ENCODE assay signal across 8 cellular contexts in the genomic region with DNA sequence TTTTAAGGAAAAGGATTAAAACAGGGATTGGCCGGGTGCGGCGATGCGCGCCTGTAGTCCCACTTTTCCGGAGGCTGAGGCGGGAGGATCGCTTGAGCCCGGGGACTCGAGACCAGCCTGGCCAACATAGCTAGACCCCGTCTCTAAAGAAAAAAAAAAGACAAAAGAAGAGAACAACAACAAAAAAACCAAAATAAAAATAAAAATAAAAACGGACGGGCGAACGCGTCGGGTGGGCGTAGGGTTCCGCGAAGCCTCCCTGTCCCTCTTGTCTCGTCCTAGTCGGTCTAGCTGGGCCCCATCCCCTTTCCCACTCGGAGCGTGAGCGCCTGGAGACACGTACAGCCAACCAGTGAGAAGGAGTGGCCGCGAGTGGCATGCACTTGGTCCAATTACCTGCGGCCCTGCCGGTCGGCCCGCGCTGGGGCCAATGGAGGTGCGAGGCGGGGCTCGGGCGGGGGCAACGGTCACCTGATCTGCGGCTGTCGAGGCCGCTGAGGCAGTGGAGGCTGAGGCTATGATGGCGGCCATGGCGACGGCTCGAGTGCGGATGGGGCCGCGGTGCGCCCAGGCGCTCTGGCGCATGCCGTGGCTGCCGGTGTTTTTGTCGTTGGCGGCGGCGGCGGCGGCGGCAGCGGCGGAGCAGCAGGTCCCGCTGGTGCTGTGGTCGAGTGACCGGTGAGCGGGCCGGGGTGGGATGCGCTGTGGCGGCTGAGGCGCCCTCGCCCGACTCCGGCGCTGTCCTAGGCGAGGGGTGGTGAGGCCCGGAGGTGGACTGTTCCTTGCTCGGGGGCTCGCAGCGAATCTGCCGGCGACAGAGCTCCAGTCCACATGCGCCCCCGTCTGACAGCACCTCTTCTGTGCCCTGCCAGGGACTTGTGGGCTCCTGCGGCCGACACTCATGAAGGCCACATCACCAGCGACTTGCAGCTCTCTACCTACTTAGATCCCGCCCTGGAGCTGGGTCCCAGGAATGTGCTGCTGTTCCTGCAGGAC. TPM values are rescaled to one million over a fixed set of nuclear protein-coding genes. Genes with fewer than 3 reads are reported as not detected.
A peak's percentile ranks its signal among the peaks of the same experiment; 100 is the strongest.
DNase-seq lines count a peak whose midpoint lies in the region; ATAC-seq, FAIRE-seq and TF ChIP-seq lines count a peak whose summit lies in the region.

Gene ATP6AP1 (plus strand): TSS at position 502 of the 996 bp plus-strand sequence. CDS start 16 bp downstream, at position 518.

- H3K4me1 ChIP-seq in left ventricle myocardium inferior, result peaks cover 31% of the 10 kb centered on the region
- H3K4me1 ChIP-seq in prostate gland (replicated peaks), result no peaks in the 10 kb centered on the region
- no peaks in the 10 kb centered on the region for H3K4me1 ChIP-seq in urinary bladder (ENCODE audit: insufficient read depth)

- H3K27me3 ChIP-seq in left ventricle myocardium inferior (ENCODE audit: low read depth) (no peaks in the 10 kb centered on the region), prostate gland (replicated peaks; ENCODE audit: insufficient read depth) (no peaks in the 10 kb centered on the region)

- TF ChIP-seq CTCF in left ventricle myocardium inferior (IDR thresholded peaks at IDR 0.05; ENCODE audit: borderline replicate concordance), result no peak
- peak in 1 of 4 experiments; percentile 9 for TF ChIP-seq CTCF in prostate gland (IDR thresholded peaks at IDR 0.05)

- H3K4me3 ChIP-seq in left ventricle myocardium inferior, result peak within 1 kb of the TSS; percentile 83
- H3K4me3 ChIP-seq in prostate gland, result peak within 1 kb of the TSS; percentile 58 to 60
- H3K4me3 ChIP-seq in urinary bladder (ENCODE audit: low read depth, low read length), result peak within 1 kb of the TSS; percentile 68

- H3K9me3 ChIP-seq in left ventricle myocardium inferior (replicated peaks), result no peaks in the 10 kb centered on the region
- H3K9me3 ChIP-seq in prostate gland, result no peaks in the 10 kb centered on the region

- 0 out of 2 replicates have a peak, but pooled peaks have one; percentile 38 for TF ChIP-seq POLR2A in GM12891 (IDR thresholded peaks at IDR 0.05; ENCODE audit: low read depth, low read length)
- TF ChIP-seq POLR2A in prostate gland (IDR thresholded peaks at IDR 0.05), result peak; percentile 90

- ATAC-seq in HG02798 (IDR thresholded peaks at IDR 0.05; ENCODE audit: poor library complexity, unreplicated experiment), result peak; percentile 99

- DNase-seq in GM12891 (ENCODE audit: insufficient read length, low spot score), result peak; percentile 87
- peak; percentile 95 for DNase-seq in NCI-H1436 (lab: John Stamatoyannopoulos, UW)
- peak; percentile 61 for DNase-seq in amniotic stem cell (lab: John Stamatoyannopoulos, UW)
- peak; percentile 94 for DNase-seq in left ventricle myocardium inferior
- peak; percentile 89 for DNase-seq in prostate gland (ENCODE audit: low spot score)

- intact Hi-C loops in T-helper 1 cell treated with Interleukin-12 subunit alpha and Interleukin-12 subunit beta and Interleukin-4 antibody, amounts not matched to agents 30 ng/mL and 1 ng/mL, for 36 hours (cut with micrococcal nuclease), result loop anchor here (1.0 kb wide), 4 partner anchors 8 to 88 kb away; partner anchors contain the start of genes FAM3A and SLC10A3
- intact Hi-C loops in left ventricle myocardium inferior (cut with micrococcal nuclease), result no loop called here
- intact Hi-C loops in prostate gland (cut with DNase I), result no loop called here

- FAIRE-seq in GM12891 (lab: Jason Lieb, UNC), result peak; percentile 100

- 21% methylated on average over 35 of the region's 87 CpGs for WGBS in prostate gland
- WGBS in urinary bladder, result 8% methylated on average over 86 of the region's 87 CpGs

- H3K36me3 ChIP-seq in left ventricle myocardium inferior, result peaks cover 17% of the 10 kb centered on the region
- H3K36me3 ChIP-seq in prostate gland, result no peaks in the 10 kb centered on the region
- no peaks in the 10 kb centered on the region for H3K36me3 ChIP-seq in urinary bladder (ENCODE audit: insufficient read depth)

- H3K27ac ChIP-seq in left ventricle myocardium inferior (replicated peaks) (peak within 1 kb of the TSS; percentile 90), prostate gland (peak within 1 kb of the TSS; percentile 79 to 82), urinary bladder (ENCODE audit: low read depth) (peak within 1 kb of the TSS; percentile 74)

TF ChIP-seq in GM12891, 5 proteins besides CTCF, POLR2A, EP300 and RAD21:
- no peak for TF ChIP-seq POU2F2 (IDR thresholded peaks at IDR 0.05; ENCODE audit: low read depth, low read length)
- no peak for TF ChIP-seq TAF1 (IDR thresholded peaks at IDR 0.05; ENCODE audit: low read depth, low read length)
- no peak for TF ChIP-seq SPI1 (IDR thresholded peaks at IDR 0.05; ENCODE audit: low read depth, low read length)
- TF ChIP-seq PAX5 (IDR thresholded peaks at IDR 0.05; ENCODE audit: insufficient read depth, low read length, severe bottlenecking), result no peak
- no peak for TF ChIP-seq POLR2AphosphoS5 (IDR thresholded peaks at IDR 0.05; ENCODE audit: low read depth, low read length)

RNA-seq across cellular contexts. Expression of gene ATP6AP1, which starts in this region (rescaled TPM):
- 29.8 TPM for polyA plus RNA-seq in GM12891 (2012; ENCODE audit: low read depth, missing spikeins)
- total RNA-seq in T-helper 1 cell treated with Interleukin-12 subunit alpha and Interleukin-12 subunit beta and Interleukin-4 antibody, amounts not matched to agents 30 ng/mL and 1 ng/mL, for 36 hours, result 61.3 and 63.8 TPM in 2 replicates
- total RNA-seq in left ventricle myocardium inferior, result 84.1 TPM
- 100 to 1,000 TPM; 110 to 149 TPM for total RNA-seq in prostate gland
- total RNA-seq in urinary bladder, result 25.5 TPM
- 91.8 TPM for polyA plus RNA-seq in urinary bladder

Comparison
In these comparisons a context has a peak if more than half of its experiments do, and no peak if none do; other contexts are left out.
1. Peak in every context shown above with its lines: DNase-seq, ATAC-seq, H3K4me3 ChIP-seq and H3K27ac ChIP-seq.